ENCODE assay signal across 9 cellular contexts in genomic region chr12:128811806-128812205, GRCh38. TPM values are rescaled to one million over a fixed set of nuclear protein-coding genes. Genes with fewer than 3 reads are reported as not detected.
DNase-seq lines count a peak whose midpoint lies in the region; ATAC-seq, FAIRE-seq and TF ChIP-seq lines count a peak whose summit lies in the region.
"Had no signal": no experiment of that assay in that cellular context is flagged by ENCODE, and none has a peak within 500 bp of the region (broad histone marks: within the 10 kb centered on the region; RNA-seq: fewer than 3 reads in every experiment).

No MANE protein-coding gene starts in this region.

- H3K36me3 ChIP-seq in SJSA1 (peaks cover 60% of the 10 kb centered on the region), adrenal gland (replicated peaks in 1 of 2) (peaks cover 0 to 8% of the 10 kb centered on the region in 2 donors)
- H3K36me3 ChIP-seq in naive thymus-derived CD4-positive, alpha-beta T cell (ENCODE audit: control insufficient read depth in 2 of 3, insufficient read depth in 3 of 3, low read length in 3 of 3) = peaks cover 8 to 33% (median 9%) of the 10 kb centered on the region in 3 experiments

- no peak for DNase-seq in CD4-positive, alpha-beta T cell
- DNase-seq in GM12891 (ENCODE audit: insufficient read length, low spot score) (no peak), SJSA1 (ENCODE audit: low read depth in 1 of 2, low spot score in 2 of 2) (no peak), adrenal gland (no peak), mesenteric fat pad (ENCODE audit: low spot score) (no peak)
- peak in 1 of 9 donors; percentile 13 for DNase-seq in naive thymus-derived CD4-positive, alpha-beta T cell
- DNase-seq: COR-L47; stimulated activated CD4-positive, alpha-beta T cell treated with anti-CD3 and anti-CD28 coated beads, Interleukin-4, amount 100 ng/mL, for 4 hours had no signal

- peak overlapping the region; percentile 68 for H3K27ac Mint-ChIP-seq in CD4-positive, alpha-beta T cell
- peak overlapping the region in 4 of 9 donors; percentile 2 to 58 (median 27) for H3K27ac Mint-ChIP-seq in naive thymus-derived CD4-positive, alpha-beta T cell

- ATAC-seq in CD4-positive, alpha-beta T cell (ENCODE audit: poor library complexity) = no peak
- ATAC-seq in naive thymus-derived CD4-positive, alpha-beta T cell = peak; percentile 36
- ATAC-seq in GM19467 (IDR thresholded peaks at IDR 0.05; ENCODE audit: unreplicated experiment) = no peak

- no peak for TF ChIP-seq CTCF in CD4-positive, alpha-beta T cell (IDR thresholded peaks at IDR 0.05)
- TF ChIP-seq CTCF in adrenal gland (IDR thresholded peaks at IDR 0.05) = no peak

- H3K9me3 Mint-ChIP-seq in CD4-positive, alpha-beta T cell = no peaks in the 10 kb centered on the region
- H3K9me3 Mint-ChIP-seq in naive thymus-derived CD4-positive, alpha-beta T cell = peaks cover 0 to 2% (median 0%) of the 10 kb centered on the region in 11 donors

- peaks cover 69% of the 10 kb centered on the region for H3K36me3 Mint-ChIP-seq in CD4-positive, alpha-beta T cell (ENCODE audit: low read depth)
- peaks cover 11 to 47% (median 34%) of the 10 kb centered on the region in 5 donors for H3K36me3 Mint-ChIP-seq in naive thymus-derived CD4-positive, alpha-beta T cell

- H3K27me3 Mint-ChIP-seq in CD4-positive, alpha-beta T cell = no peaks in the 10 kb centered on the region
- H3K27me3 Mint-ChIP-seq in naive thymus-derived CD4-positive, alpha-beta T cell = no peaks in the 10 kb centered on the region

- intact Hi-C loops in CD4-positive, alpha-beta T cell (cut with DNase I, micrococcal nuclease) = no loop called here
- intact Hi-C loops in naive thymus-derived CD4-positive, alpha-beta T cell (cut with micrococcal nuclease) = loop anchor here in 1 of 2 donors (10.0 kb wide), 1 partner anchor 1247 kb away; no protein-coding TSS in a partner anchor
- intact Hi-C loops in adrenal gland (cut with DNase I) = no loop called here

- H3K9me3 ChIP-seq in CD4-positive, alpha-beta T cell (ENCODE audit: control insufficient read depth, low read length) = no peaks in the 10 kb centered on the region
- no peaks in the 10 kb centered on the region for H3K9me3 ChIP-seq in SJSA1 (replicated peaks)
- H3K9me3 ChIP-seq in naive thymus-derived CD4-positive, alpha-beta T cell (ENCODE audit: control insufficient read depth in 2 of 3, low read length in 3 of 3) = no peaks in the 10 kb centered on the region
- no peaks in the 10 kb centered on the region for H3K9me3 ChIP-seq in adrenal gland (replicated peaks in 1 of 3)

- H3K4me1 ChIP-seq in SJSA1 (replicated peaks) = peaks cover 51% of the 10 kb centered on the region
- peaks cover 0 to 37% of the 10 kb centered on the region in 2 donors for H3K4me1 ChIP-seq in naive thymus-derived CD4-positive, alpha-beta T cell (ENCODE audit: control insufficient read depth in 2 of 2, insufficient read depth in 2 of 2, low read length in 2 of 2)
- peaks cover 4 to 24% of the 10 kb centered on the region in 2 donors for H3K4me1 ChIP-seq in adrenal gland (replicated peaks in 1 of 2)

- peaks cover 62% of the 10 kb centered on the region for H3K4me1 Mint-ChIP-seq in CD4-positive, alpha-beta T cell (ENCODE audit: low read depth)
- peaks cover 23 to 62% (median 31%) of the 10 kb centered on the region in 7 donors for H3K4me1 Mint-ChIP-seq in naive thymus-derived CD4-positive, alpha-beta T cell

- FAIRE-seq in GM12891 (lab: Jason Lieb, UNC) = no peak

- 82 to 95% (median 87%) methylated on average over 9 of the region's 9 CpGs for WGBS in adrenal gland, 4 donors

- no peak overlapping the region for H3K4me3 Mint-ChIP-seq in CD4-positive, alpha-beta T cell
- peak overlapping the region in 3 of 10 donors; percentile 2 to 55 (median 33) for H3K4me3 Mint-ChIP-seq in naive thymus-derived CD4-positive, alpha-beta T cell

- TF ChIP-seq POLR2A in GM12891 (IDR thresholded peaks at IDR 0.05; ENCODE audit: low read depth, low read length) (peak; percentile 53), adrenal gland (IDR thresholded peaks at IDR 0.05) (no peak)

- no peaks in the 10 kb centered on the region for H3K27me3 ChIP-seq in CD4-positive, alpha-beta T cell (ENCODE audit: control insufficient read depth, insufficient read depth, low read length)
- no peaks in the 10 kb centered on the region for H3K27me3 ChIP-seq in SJSA1 (replicated peaks)
- no peaks in the 10 kb centered on the region for H3K27me3 ChIP-seq in naive thymus-derived CD4-positive, alpha-beta T cell (ENCODE audit: control insufficient read depth in 2 of 2, insufficient read depth in 2 of 2, low read length in 2 of 2)
- no peaks in the 10 kb centered on the region for H3K27me3 ChIP-seq in adrenal gland

- no peak overlapping the region for H3K27ac ChIP-seq in CD4-positive, alpha-beta T cell (ENCODE audit: low read depth, low read length)
- H3K27ac ChIP-seq in SJSA1 (peak overlapping the region; percentile 37; the same call in 1 of the 2 replicates), adrenal gland (no peak overlapping the region)
- no peak overlapping the region for H3K27ac ChIP-seq in naive thymus-derived CD4-positive, alpha-beta T cell (ENCODE audit: low read depth, low read length)

- POLR2A ChIA-PET in CD4-positive, alpha-beta T cell (lab: Charles Lee) = no interaction called here
- POLR2A ChIA-PET in naive thymus-derived CD4-positive, alpha-beta T cell (lab: Charles Lee) = no interaction called here

- CTCF ChIA-PET in CD4-positive, alpha-beta T cell (lab: Charles Lee) = no interaction called here
- CTCF ChIA-PET in naive thymus-derived CD4-positive, alpha-beta T cell (lab: Charles Lee) = interaction anchor here (0.6 kb wide), 1 partner anchor 698 kb away, joined by 3 read pairs; no protein-coding TSS in a partner anchor

- H3K4me3 ChIP-seq in SJSA1 = no peak overlapping the region
- H3K4me3 ChIP-seq in naive thymus-derived CD4-positive, alpha-beta T cell (ENCODE audit: low read length) = no peak overlapping the region
- no peak overlapping the region for H3K4me3 ChIP-seq in adrenal gland

TF ChIP-seq in GM12891, 5 proteins besides CTCF, POLR2A, EP300 and RAD21:
- no peak for TF ChIP-seq SPI1 (IDR thresholded peaks at IDR 0.05; ENCODE audit: low read depth, low read length)
- peak; percentile 61; the same call in 1 of the 2 replicates for TF ChIP-seq POLR2AphosphoS5 (IDR thresholded peaks at IDR 0.05; ENCODE audit: low read depth, low read length)

RNA-seq across cellular contexts. Expression of gene SLC15A4, which starts 12.0 kb away (rescaled TPM):
- 10 to 100 TPM; 18.4 to 18.5 TPM for total RNA-seq in CD4-positive, alpha-beta T cell
- polyA plus RNA-seq in GM12891 (2012; ENCODE audit: low read depth, missing spikeins) = 50.8 TPM
- 51.6 and 59.5 TPM in 2 replicates for total RNA-seq in SJSA1 (2014; rRNA removed; shearing (Covaris generic))
- 10 to 100 TPM in 4 of 5 experiments, 1 to 10 TPM in 1; 9.5 to 44.5 (median 17.6) TPM for total RNA-seq in naive thymus-derived CD4-positive, alpha-beta T cell
- 1 to 10 TPM; 1.9 to 3.7 TPM for polyA plus RNA-seq in naive thymus-derived CD4-positive, alpha-beta T cell
- total RNA-seq in adrenal gland (10 to 100 TPM; 14.8 to 31.5 (median 17.7) TPM), mesenteric fat pad (26.5 TPM)
- polyA plus RNA-seq in adrenal gland = 10 to 100 TPM in 1 of 3 donors, 1 to 10 TPM in 2; 7.1 to 13.0 (median 8.8) TPM

RNA-seq across cellular contexts. Expression of gene GLT1D1, which starts 41.5 kb away (rescaled TPM):
- under 1 TPM; 0.19 to 0.22 TPM for total RNA-seq in CD4-positive, alpha-beta T cell
- polyA plus RNA-seq in GM12891 (2012; ENCODE audit: low read depth, missing spikeins) = 30.3 TPM
- total RNA-seq in SJSA1 (2014; rRNA removed; shearing (Covaris generic)) = not detected in 2 replicates
- total RNA-seq in naive thymus-derived CD4-positive, alpha-beta T cell = 10 to 100 TPM in 1 of 5 experiments, 1 to 10 TPM in 1, under 1 TPM in 2, not detected in 1; 0.11 to 16.9 (median 1.1) TPM
- not detected for polyA plus RNA-seq in naive thymus-derived CD4-positive, alpha-beta T cell
- total RNA-seq in adrenal gland (under 1 TPM in 4 of 8 donors, not detected in 4; 0.18 to 0.50 (median 0.27) TPM), mesenteric fat pad (4.1 TPM)
- under 1 TPM; 0.07 to 0.40 (median 0.38) TPM for polyA plus RNA-seq in adrenal gland
